8 cellular contexts compared by ENCODE assay signal in genomic region chr19:18521692-18522123, GRCh38.
DNase-seq lines count a peak whose midpoint lies in the region; ATAC-seq and TF ChIP-seq lines count a peak whose summit lies in the region.

Gene ELL (minus strand): TSS chr19:18522070. CDS start chr19:18522055, 15 bp downstream.

- H3K9ac ChIP-seq in iPS-20b (ENCODE audit: low read depth, low read length), result peak within 1 kb of the TSS; percentile 82; the same call in 1 of the 2 replicates

- no peak for TF ChIP-seq CTCF in GM12875 (IDR thresholded peaks at IDR 0.05; ENCODE audit: borderline replicate concordance, insufficient read depth, low read depth, low read length)

- peak within 1 kb of the TSS; percentile 100 for H3K4me3 ChIP-seq in GM12875 (ENCODE audit: low read depth, low read length)
- H3K4me3 ChIP-seq in iPS-20b (ENCODE audit: low read length), result peak within 1 kb of the TSS; percentile 92

- no peaks in the 10 kb centered on the region for H3K9me3 Mint-ChIP-seq in activated naive CD8-positive, alpha-beta T cell treated with anti-CD3 and anti-CD28 coated beads, Interleukin-2, amount 50 U/mL, for 24 hours
- H3K9me3 Mint-ChIP-seq in stimulated activated naive CD8-positive, alpha-beta T cell treated with anti-CD3 and anti-CD28 coated beads, Interleukin-15, Interleukin-2, amounts not matched to agents 100 ng/mL and 50 ng/mL, for 24 hours, result no peaks in the 10 kb centered on the region

- no peaks in the 10 kb centered on the region for H3K9me3 ChIP-seq in iPS-20b (ENCODE audit: insufficient read depth, low read depth, low read length)

- H3K27ac Mint-ChIP-seq in activated naive CD8-positive, alpha-beta T cell treated with anti-CD3 and anti-CD28 coated beads, Interleukin-2, amount 50 U/mL, for 24 hours, result peak within 1 kb of the TSS; percentile 90
- peak within 1 kb of the TSS; percentile 94 for H3K27ac Mint-ChIP-seq in stimulated activated naive CD8-positive, alpha-beta T cell treated with anti-CD3 and anti-CD28 coated beads, Interleukin-15, Interleukin-2, amounts not matched to agents 100 ng/mL and 50 ng/mL, for 24 hours

- peaks cover 4% of the 10 kb centered on the region; the same call in 1 of the 2 replicates for H3K4me1 ChIP-seq in iPS-20b (ENCODE audit: insufficient read depth, low read length)

- H3K36me3 ChIP-seq in iPS-20b (ENCODE audit: insufficient read depth, low read depth, low read length), result no peaks in the 10 kb centered on the region

- H3K27me3 ChIP-seq in iPS-20b (ENCODE audit: insufficient read depth, low read length), result no peaks in the 10 kb centered on the region; the same call in 1 of the 2 replicates

- peaks cover 23% of the 10 kb centered on the region for H3K4me1 Mint-ChIP-seq in activated naive CD8-positive, alpha-beta T cell treated with anti-CD3 and anti-CD28 coated beads, Interleukin-2, amount 50 U/mL, for 24 hours
- peaks cover 17% of the 10 kb centered on the region for H3K4me1 Mint-ChIP-seq in stimulated activated naive CD8-positive, alpha-beta T cell treated with anti-CD3 and anti-CD28 coated beads, Interleukin-15, Interleukin-2, amounts not matched to agents 100 ng/mL and 50 ng/mL, for 24 hours (ENCODE audit: low read depth)

- H3K36me3 Mint-ChIP-seq in activated naive CD8-positive, alpha-beta T cell treated with anti-CD3 and anti-CD28 coated beads, Interleukin-2, amount 50 U/mL, for 24 hours (ENCODE audit: low read depth), result no peaks in the 10 kb centered on the region
- H3K36me3 Mint-ChIP-seq in stimulated activated naive CD8-positive, alpha-beta T cell treated with anti-CD3 and anti-CD28 coated beads, Interleukin-15, Interleukin-2, amounts not matched to agents 100 ng/mL and 50 ng/mL, for 24 hours (ENCODE audit: low read depth), result no peaks in the 10 kb centered on the region

- no peak within 1 kb of the TSS for H3K27ac ChIP-seq in iPS-20b (ENCODE audit: low read length)

- DNase-seq in activated naive CD8-positive, alpha-beta T cell treated with anti-CD3 and anti-CD28 coated beads, Interleukin-2, amount 50 U/mL, for 24 hours, result no peak
- DNase-seq in hepatic stellate cell (ENCODE audit: low spot score), result no peak
- no peak for DNase-seq in NCI-H748 treated with DMSO at 0.1 percent for 48 hours (lab: John Stamatoyannopoulos, UW)

- no peaks in the 10 kb centered on the region for H3K27me3 Mint-ChIP-seq in activated naive CD8-positive, alpha-beta T cell treated with anti-CD3 and anti-CD28 coated beads, Interleukin-2, amount 50 U/mL, for 24 hours
- no peaks in the 10 kb centered on the region for H3K27me3 Mint-ChIP-seq in stimulated activated naive CD8-positive, alpha-beta T cell treated with anti-CD3 and anti-CD28 coated beads, Interleukin-15, Interleukin-2, amounts not matched to agents 100 ng/mL and 50 ng/mL, for 24 hours

- peak; percentile 7 for ATAC-seq in HG02973 (IDR thresholded peaks at IDR 0.05; ENCODE audit: unreplicated experiment)
- peak; percentile 2 for ATAC-seq in activated naive CD8-positive, alpha-beta T cell treated with anti-CD3 and anti-CD28 coated beads, Interleukin-2, amount 50 U/mL, for 24 hours
- no peak for ATAC-seq in HG02884 (IDR thresholded peaks at IDR 0.05; ENCODE audit: unreplicated experiment)

- H3K4me3 Mint-ChIP-seq in activated naive CD8-positive, alpha-beta T cell treated with anti-CD3 and anti-CD28 coated beads, Interleukin-2, amount 50 U/mL, for 24 hours, result peak within 1 kb of the TSS; percentile 81
- H3K4me3 Mint-ChIP-seq in stimulated activated naive CD8-positive, alpha-beta T cell treated with anti-CD3 and anti-CD28 coated beads, Interleukin-15, Interleukin-2, amounts not matched to agents 100 ng/mL and 50 ng/mL, for 24 hours, result peak within 1 kb of the TSS; percentile 93
